15 cellular contexts compared by ENCODE assay signal in the genomic region with DNA sequence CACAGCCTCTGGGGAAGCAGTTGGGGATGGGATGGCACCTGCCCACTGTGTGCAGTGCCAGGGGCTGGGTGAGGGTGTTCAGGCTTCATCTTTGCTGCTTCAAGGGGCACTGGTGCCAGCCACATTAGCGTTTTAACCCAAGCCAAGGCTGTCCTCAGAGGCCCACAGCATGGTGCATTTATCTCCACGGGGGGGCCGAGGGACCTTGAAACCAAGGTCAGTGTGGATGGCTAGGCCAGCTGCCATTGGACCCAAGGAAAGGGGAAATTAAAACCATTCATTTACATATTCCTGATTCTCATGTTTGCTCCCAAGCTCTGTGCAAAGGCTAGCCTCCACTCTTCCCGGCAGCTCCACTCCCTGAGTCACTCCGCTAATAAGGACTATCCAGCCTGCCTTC.
"Had no signal": no experiment of that assay in that cellular context is flagged by ENCODE, and none has a peak within 500 bp of the region (broad histone marks: within the 10 kb centered on the region; RNA-seq: fewer than 3 reads in every experiment).

No MANE protein-coding gene starts in this region.

- H3K27ac ChIP-seq: adrenal gland, cardiac muscle cell, left lung, parathyroid adenoma, WERI-Rb-1 had no signal

- H3K27me3 Mint-ChIP-seq: stimulated activated memory B cell treated with anti-CD40 and anti-IgM and Interleukin-4, amounts not matched to agents 10 μg/mL and 1 μg/mL and 100 μg/mL, for 72 hours had no signal

- H3K36me3 Mint-ChIP-seq: activated naive CD4-positive, alpha-beta T cell treated with anti-CD3 and anti-CD28 coated beads, Interleukin-2, amount 50 U/mL, for 24 hours; stimulated activated memory B cell treated with anti-CD40 and anti-IgM and Interleukin-4, amounts not matched to agents 10 μg/mL and 1 μg/mL and 100 μg/mL, for 72 hours had no signal

- H3K27me3 ChIP-seq: cardiac muscle cell had no signal

- H3K4me1 ChIP-seq: adrenal gland, left lung, parathyroid adenoma had no signal

- H3K9ac ChIP-seq: parathyroid adenoma had no signal

- H3K4me1 Mint-ChIP-seq: activated naive CD4-positive, alpha-beta T cell treated with anti-CD3 and anti-CD28 coated beads, Interleukin-2, amount 50 U/mL, for 24 hours; naive thymus-derived CD4-positive, alpha-beta T cell; stimulated activated memory B cell treated with anti-CD40 and anti-IgM and Interleukin-4, amounts not matched to agents 10 μg/mL and 1 μg/mL and 100 μg/mL, for 72 hours had no signal

- H3K4me2 ChIP-seq: smooth muscle cell had no signal

- H3K36me3 ChIP-seq: adrenal gland, cardiac muscle cell, left lung, WERI-Rb-1 had no signal

- H3K4me3 Mint-ChIP-seq: activated naive CD4-positive, alpha-beta T cell treated with anti-CD3 and anti-CD28 coated beads, Interleukin-2, amount 50 U/mL, for 24 hours; naive thymus-derived CD4-positive, alpha-beta T cell; stimulated activated memory B cell treated with anti-CD40 and anti-IgM and Interleukin-4, amounts not matched to agents 10 μg/mL and 1 μg/mL and 100 μg/mL, for 72 hours had no signal

- ATAC-seq: left lung; naive thymus-derived CD4-positive, alpha-beta T cell; sciatic nerve; stimulated activated memory B cell treated with anti-CD40 and anti-IgM and Interleukin-4, amounts not matched to agents 10 μg/mL and 1 μg/mL and 100 μg/mL, for 72 hours had no signal

- DNase-seq: activated CD4-positive, alpha-beta T cell treated with anti-CD3 and anti-CD28 coated beads, Interleukin-2, amount 50 U/mL, for 4 hours; activated gamma-delta T cell; adrenal gland; dermis blood vessel endothelial cell; left lung; mammary epithelial cell; naive thymus-derived CD4-positive, alpha-beta T cell; stimulated activated CD4-positive, alpha-beta T cell treated with anti-CD3 and anti-CD28 coated beads, Interleukin-4, amount 100 ng/mL, for 4 hours; WERI-Rb-1 had no signal

- H3K4me3 ChIP-seq: adrenal gland, cardiac muscle cell, left lung, smooth muscle cell had no signal

- H3K9me3 ChIP-seq: adrenal gland had no signal

- H2AFZ ChIP-seq: parathyroid adenoma had no signal

- H3K9me3 Mint-ChIP-seq: activated naive CD4-positive, alpha-beta T cell treated with anti-CD3 and anti-CD28 coated beads, Interleukin-2, amount 50 U/mL, for 24 hours; stimulated activated memory B cell treated with anti-CD40 and anti-IgM and Interleukin-4, amounts not matched to agents 10 μg/mL and 1 μg/mL and 100 μg/mL, for 72 hours had no signal

- H3K27ac Mint-ChIP-seq: activated naive CD4-positive, alpha-beta T cell treated with anti-CD3 and anti-CD28 coated beads, Interleukin-2, amount 50 U/mL, for 24 hours; naive thymus-derived CD4-positive, alpha-beta T cell; stimulated activated memory B cell treated with anti-CD40 and anti-IgM and Interleukin-4, amounts not matched to agents 10 μg/mL and 1 μg/mL and 100 μg/mL, for 72 hours had no signal
